ENCODE assay signal across 1 cellular context in genomic region chr5:37835400-37835973, GRCh38.
TF ChIP-seq lines count a peak whose summit lies in the region.

No MANE protein-coding gene starts in this region.

TF ChIP-seq in IMR-90, 13 proteins besides CTCF, POLR2A, EP300 and RAD21:
- TF ChIP-seq MAZ (IDR thresholded peaks at IDR 0.05; ENCODE audit: borderline replicate concordance, low read depth, low read length), result no peak
